Comparison of ENCODE assay signal across 8 cellular contexts in genomic region chr2:95159690-95160449, GRCh38. TPM values are rescaled to one million over a fixed set of nuclear protein-coding genes. Genes with fewer than 3 reads are reported as not detected.
DNase-seq lines count a peak whose midpoint lies in the region; ATAC-seq and TF ChIP-seq lines count a peak whose summit lies in the region.

Gene ZNF514, minus strand, starts transcription at chr2:95159848. Its CDS starts 6,595 bp downstream, at chr2:95153253.

- H3K9me3 ChIP-seq in MG63 = no peaks in the 10 kb centered on the region
- peaks cover 0 to 6% (median 0%) of the 10 kb centered on the region in 3 donors for H3K9me3 ChIP-seq in adrenal gland (replicated peaks in 1 of 3)
- H3K9me3 ChIP-seq in transverse colon = no peaks in the 10 kb centered on the region

- CTCF ChIA-PET in T-cell (lab: Charles Lee) = interaction anchor here (1.0 to 1.5 kb wide), 3 partner anchors 38 to 137 kb away, joined by 3 to 8 read pairs (median 4); partner anchors contain the start of gene MRPS5 (in 2 of the 2)

- intact Hi-C loops in adrenal gland (cut with DNase I) (loop anchor here in 1 of 2 donors (5.0 kb wide), 1 partner anchor 38 kb away; the partner anchor contains the start of gene MRPS5), left cardiac atrium (cut with DNase I) (no loop called here), posterior cingulate gyrus (cut with DNase I) (loop anchor here (5.0 kb wide), 1 partner anchor 43 kb away; no protein-coding TSS in a partner anchor), transverse colon (cut with DNase I; ENCODE audit: low total_unique reads) (no loop called here)

- H3K4me1 Mint-ChIP-seq in T-cell = peaks cover 8 to 29% (median 24%) of the 10 kb centered on the region in 3 donors

- ATAC-seq in T-cell (replicated peaks in 1 of 4) (peak; percentile 89 to 92 (median 90)), left cardiac atrium (peak; percentile 94 to 96)

- TF ChIP-seq EP300 in transverse colon (IDR thresholded peaks at IDR 0.05; ENCODE audit: low read depth) = no peak

- peak in 1 of 2 donors; percentile 30 for TF ChIP-seq POLR2A in adrenal gland (IDR thresholded peaks at IDR 0.05)
- no peak for TF ChIP-seq POLR2A in transverse colon (IDR thresholded peaks at IDR 0.05)

- H3K36me3 Mint-ChIP-seq in T-cell = peaks cover 24% of the 10 kb centered on the region

- H3K4me1 ChIP-seq in adrenal gland (replicated peaks in 1 of 2) (peaks cover 12 to 19% of the 10 kb centered on the region in 2 donors), transverse colon (peaks cover 16 to 25% (median 20%) of the 10 kb centered on the region in 4 donors)

- H3K27ac Mint-ChIP-seq in T-cell = peak within 1 kb of the TSS; percentile 86 to 87

- in situ Hi-C loops in G401 (cut with HindIII; ENCODE audit: low sequenced_read_pairs) (no loop called here), transverse colon (cut with MboI; ENCODE audit: low pct_ligation_motif_present in 1 of 4, low pct_unique_long_range_greater_than_20kb in 1 of 4, low sequenced_read_pairs in 3 of 4) (no loop called here)

- 10 to 60% (median 19%) methylated on average over 5 to 63 of the region's 64 CpGs for WGBS in adrenal gland, 4 donors
- WGBS in transverse colon (ENCODE audit: low coverage in 1 of 2), 2 donors = 13% methylated on average over 31 of the region's 64 CpGs; no CpG with 5 or more reads in 1 of the 2 donors

- peaks cover 27% of the 10 kb centered on the region for H3K27me3 ChIP-seq in H7 (ENCODE audit: control insufficient read depth, insufficient read depth, low read length)
- H3K27me3 ChIP-seq in MG63 = no peaks in the 10 kb centered on the region
- H3K27me3 ChIP-seq in adrenal gland = no peaks in the 10 kb centered on the region
- no peaks in the 10 kb centered on the region for H3K27me3 ChIP-seq in transverse colon

- TF ChIP-seq CTCF in adrenal gland (IDR thresholded peaks at IDR 0.05) (no peak), transverse colon (IDR thresholded peaks at IDR 0.05) (no peak)

- peak within 1 kb of the TSS; percentile 82 for H3K4me3 ChIP-seq in H7 (ENCODE audit: insufficient read depth, low read depth, low read length)
- peak within 1 kb of the TSS; percentile 52 for H3K4me3 ChIP-seq in MG63
- H3K4me3 ChIP-seq in adrenal gland = peak within 1 kb of the TSS in 3 of 4 donors; percentile 60 to 92 (median 66)
- peak within 1 kb of the TSS; percentile 55 to 90 (median 71) for H3K4me3 ChIP-seq in transverse colon

- H3K36me3 ChIP-seq in H7 (replicated peaks; ENCODE audit: control insufficient read depth, insufficient read depth, low read length) = peaks cover 2% of the 10 kb centered on the region; the same call in 1 of the 2 replicates
- H3K36me3 ChIP-seq in MG63 = peaks cover 7% of the 10 kb centered on the region
- H3K36me3 ChIP-seq in adrenal gland (replicated peaks in 1 of 2) = no peaks in the 10 kb centered on the region
- H3K36me3 ChIP-seq in transverse colon = peaks cover 0 to 18% (median 6%) of the 10 kb centered on the region in 4 donors

- no peaks in the 10 kb centered on the region for H3K27me3 Mint-ChIP-seq in T-cell

- H3K4me3 Mint-ChIP-seq in T-cell = peak within 1 kb of the TSS; percentile 84 to 91 (median 87)

- DNase-seq in G401 (ENCODE audit: low spot score) (peak; percentile 79), H7 (peak; percentile 92), MG63 (peak; percentile 75), T-cell (peak; percentile 50 to 80 (median 66)), adrenal gland (peak; percentile 71 to 87 (median 74)), left cardiac atrium (peak; percentile 89), posterior cingulate gyrus (peak; percentile 68 to 97 (median 76)), transverse colon (peak; percentile 85)

- H3K9me3 Mint-ChIP-seq in T-cell = peaks cover 3 to 10% (median 5%) of the 10 kb centered on the region in 3 donors

- H3K27ac ChIP-seq in adrenal gland (peak within 1 kb of the TSS in 4 of 5 donors; percentile 42 to 86 (median 72)), transverse colon (peak within 1 kb of the TSS; percentile 70 to 93 (median 86))

- POLR2A ChIA-PET in T-cell (lab: Charles Lee) = no interaction called here

RNA-seq across cellular contexts. Expression of gene ZNF514, which starts in this region (rescaled TPM):
- 9.6 and 19.3 TPM in 2 replicates for total RNA-seq in G401 (2014; rRNA removed; shearing (Covaris generic))
- 5.2 and 11.4 TPM in 2 replicates for total RNA-seq in H7 (2014; rRNA removed; shearing (Covaris generic))
- 5.0 and 7.1 TPM in 2 replicates for total RNA-seq in MG63 (2014; rRNA removed; shearing (Covaris generic); ENCODE audit: low replicate concordance)
- total RNA-seq in T-cell (10 to 100 TPM; 11.8 to 29.2 (median 25.5) TPM), adrenal gland (10 to 100 TPM in 5 of 8 donors, 1 to 10 TPM in 3; 4.6 to 20.5 (median 13.4) TPM), left cardiac atrium (10 to 100 TPM; 11.7 to 13.8 TPM), transverse colon (10 to 100 TPM in 3 of 4 donors, 1 to 10 TPM in 1; 8.6 to 22.9 (median 15.7) TPM)
- polyA plus RNA-seq in adrenal gland = 10 to 100 TPM in 2 of 3 donors, 1 to 10 TPM in 1; 8.3 to 26.1 (median 11.7) TPM

Comparison
In these comparisons a context has a peak if more than half of its experiments do, and no peak if none do; other contexts are left out.
1. Peak in every context shown above with its lines: DNase-seq, ATAC-seq, H3K4me3 ChIP-seq and H3K27ac ChIP-seq.